ENCODE assay signal across 2 cellular contexts in the genomic region with DNA sequence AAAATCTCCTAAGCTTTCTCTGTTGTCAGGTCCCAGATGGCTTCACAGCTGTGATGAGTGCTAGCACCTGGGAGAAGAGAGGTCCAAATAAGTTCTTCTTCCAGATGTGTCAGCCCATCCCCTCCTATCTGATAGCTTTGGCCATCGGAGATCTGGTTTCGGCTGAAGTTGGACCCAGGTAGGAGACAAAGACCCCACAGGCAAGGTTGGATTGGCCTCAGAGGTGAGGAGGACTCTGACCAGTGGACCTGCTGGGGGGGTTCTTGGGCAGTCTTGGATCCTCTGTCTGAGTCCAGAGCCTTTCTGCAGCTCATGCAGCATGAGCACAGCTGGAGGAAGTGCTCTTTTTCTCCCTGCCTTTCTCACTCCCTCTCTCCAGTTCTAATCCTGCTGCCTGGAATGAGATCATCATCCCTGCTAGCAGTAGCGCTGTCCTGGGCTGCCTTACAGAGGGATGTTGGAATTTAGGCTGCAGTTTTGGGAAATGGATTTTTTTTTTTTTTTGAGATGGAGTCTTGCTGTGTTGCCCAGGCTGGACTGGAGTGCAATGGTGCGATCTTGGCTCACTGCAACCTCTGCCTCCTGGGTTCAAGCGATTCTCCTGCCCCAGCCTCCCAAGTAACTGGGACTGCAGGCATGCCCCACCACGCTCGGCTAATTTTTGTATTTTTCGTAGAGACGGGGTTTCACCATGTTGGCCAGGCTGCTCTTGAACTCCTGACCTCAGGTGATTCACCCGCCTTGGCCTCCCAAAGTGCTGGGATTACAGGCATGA.
TF ChIP-seq lines count a peak whose summit lies in the region.

No MANE protein-coding gene starts in this region.

TF ChIP-seq in IMR-90, 13 proteins besides CTCF, POLR2A, EP300 and RAD21:
- no peak for TF ChIP-seq MAFK (IDR thresholded peaks at IDR 0.05; ENCODE audit: low read depth, low read length)
- no peak for TF ChIP-seq MAZ (IDR thresholded peaks at IDR 0.05; ENCODE audit: borderline replicate concordance, low read depth, low read length)
- TF ChIP-seq NFE2L2 (IDR thresholded peaks at IDR 0.05; ENCODE audit: low read depth, low read length): no peak
- TF ChIP-seq RFX5 (IDR thresholded peaks at IDR 0.05; ENCODE audit: low read depth, low read length): no peak
- no peak for TF ChIP-seq SMC3 (IDR thresholded peaks at IDR 0.05; ENCODE audit: low read depth, low read length)
- TF ChIP-seq, protein P1, sequence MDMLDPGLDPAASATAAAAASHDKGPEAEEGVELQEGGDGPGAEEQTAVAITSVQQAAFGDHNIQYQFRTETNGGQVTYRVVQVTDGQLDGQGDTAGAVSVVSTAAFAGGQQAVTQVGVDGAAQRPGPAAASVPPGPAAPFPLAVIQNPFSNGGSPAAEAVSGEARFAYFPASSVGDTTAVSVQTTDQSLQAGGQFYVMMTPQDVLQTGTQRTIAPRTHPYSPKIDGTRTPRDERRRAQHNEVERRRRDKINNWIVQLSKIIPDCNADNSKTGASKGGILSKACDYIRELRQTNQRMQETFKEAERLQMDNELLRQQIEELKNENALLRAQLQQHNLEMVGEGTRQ (IDR thresholded peaks at IDR 0.05; ENCODE audit: low read depth, low read length): no peak
- no peak for TF ChIP-seq MXI1 (IDR thresholded peaks at IDR 0.05; ENCODE audit: borderline replicate concordance, low read depth, low read length)
- TF ChIP-seq, protein P2, sequence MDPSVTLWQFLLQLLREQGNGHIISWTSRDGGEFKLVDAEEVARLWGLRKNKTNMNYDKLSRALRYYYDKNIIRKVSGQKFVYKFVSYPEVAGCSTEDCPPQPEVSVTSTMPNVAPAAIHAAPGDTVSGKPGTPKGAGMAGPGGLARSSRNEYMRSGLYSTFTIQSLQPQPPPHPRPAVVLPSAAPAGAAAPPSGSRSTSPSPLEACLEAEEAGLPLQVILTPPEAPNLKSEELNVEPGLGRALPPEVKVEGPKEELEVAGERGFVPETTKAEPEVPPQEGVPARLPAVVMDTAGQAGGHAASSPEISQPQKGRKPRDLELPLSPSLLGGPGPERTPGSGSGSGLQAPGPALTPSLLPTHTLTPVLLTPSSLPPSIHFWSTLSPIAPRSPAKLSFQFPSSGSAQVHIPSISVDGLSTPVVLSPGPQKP (IDR thresholded peaks at IDR 0.05; ENCODE audit: borderline replicate concordance, low read depth, low read length): no peak
- no peak for TF ChIP-seq CHD1 (IDR thresholded peaks at IDR 0.05; ENCODE audit: low read depth, low read length)
- TF ChIP-seq CEBPB (IDR thresholded peaks at IDR 0.05; ENCODE audit: low read depth, low read length): no peak
- TF ChIP-seq BHLHE40 (IDR thresholded peaks at IDR 0.05; ENCODE audit: low read depth, low read length): no peak
- no peak for TF ChIP-seq RCOR1 (IDR thresholded peaks at IDR 0.05; ENCODE audit: insufficient replicate concordance, low read length)
- TF ChIP-seq FOS (IDR thresholded peaks at IDR 0.05; ENCODE audit: low read depth, low read length): no peak

TF ChIP-seq in K562, 482 proteins besides CTCF, POLR2A, EP300 and RAD21:
- peak; percentile 69 for TF ChIP-seq ZNF121 (CRISPR knock-in tag; conservative IDR thresholded peaks at IDR 0.05)
- TF ChIP-seq, protein P3, sequence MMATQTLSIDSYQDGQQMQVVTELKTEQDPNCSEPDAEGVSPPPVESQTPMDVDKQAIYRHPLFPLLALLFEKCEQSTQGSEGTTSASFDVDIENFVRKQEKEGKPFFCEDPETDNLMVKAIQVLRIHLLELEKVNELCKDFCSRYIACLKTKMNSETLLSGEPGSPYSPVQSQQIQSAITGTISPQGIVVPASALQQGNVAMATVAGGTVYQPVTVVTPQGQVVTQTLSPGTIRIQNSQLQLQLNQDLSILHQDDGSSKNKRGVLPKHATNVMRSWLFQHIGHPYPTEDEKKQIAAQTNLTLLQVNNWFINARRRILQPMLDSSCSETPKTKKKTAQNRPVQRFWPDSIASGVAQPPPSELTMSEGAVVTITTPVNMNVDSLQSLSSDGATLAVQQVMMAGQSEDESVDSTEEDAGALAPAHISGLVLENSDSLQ (IDR thresholded peaks at IDR 0.05): no peak
TF ChIP-seq in K562: peak in this region for 1.
